ENCODE assay signal across 1 cellular context in the genomic region with DNA sequence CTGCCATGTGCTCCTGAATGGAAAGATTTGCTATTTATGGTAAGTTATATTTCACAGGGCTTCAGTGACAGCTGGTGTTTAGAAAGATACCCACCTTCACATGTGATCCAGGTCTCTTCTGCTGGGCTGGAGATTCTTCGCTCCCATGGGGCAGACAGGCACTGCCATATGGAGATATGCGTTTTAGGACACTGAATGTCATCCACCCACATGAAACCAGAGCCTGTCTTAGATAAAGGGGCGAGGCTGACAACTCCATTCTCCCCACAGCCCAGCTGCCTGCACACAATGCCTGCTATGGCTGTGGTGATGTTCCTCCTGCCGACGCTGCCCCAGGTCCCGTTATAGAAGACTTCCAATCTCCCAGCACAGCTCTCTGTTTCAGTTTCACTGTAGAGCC.
TF ChIP-seq lines count a peak whose summit lies in the region.

No MANE protein-coding gene starts in this region.

TF ChIP-seq in K562, 482 proteins besides CTCF, POLR2A, EP300 and RAD21 (continued from another document):
- no peak for TF ChIP-seq HMG20A (CRISPR knock-in tag; conservative IDR thresholded peaks at IDR 0.05)
- no peak for TF ChIP-seq HDAC3 (IDR thresholded peaks at IDR 0.05; ENCODE audit: borderline replicate concordance, partially characterized antibody)
- no peak for TF ChIP-seq EZH2 (IDR thresholded peaks at IDR 0.05; ENCODE audit: borderline replicate concordance, low read depth, low read length)
- TF ChIP-seq, protein P1, sequence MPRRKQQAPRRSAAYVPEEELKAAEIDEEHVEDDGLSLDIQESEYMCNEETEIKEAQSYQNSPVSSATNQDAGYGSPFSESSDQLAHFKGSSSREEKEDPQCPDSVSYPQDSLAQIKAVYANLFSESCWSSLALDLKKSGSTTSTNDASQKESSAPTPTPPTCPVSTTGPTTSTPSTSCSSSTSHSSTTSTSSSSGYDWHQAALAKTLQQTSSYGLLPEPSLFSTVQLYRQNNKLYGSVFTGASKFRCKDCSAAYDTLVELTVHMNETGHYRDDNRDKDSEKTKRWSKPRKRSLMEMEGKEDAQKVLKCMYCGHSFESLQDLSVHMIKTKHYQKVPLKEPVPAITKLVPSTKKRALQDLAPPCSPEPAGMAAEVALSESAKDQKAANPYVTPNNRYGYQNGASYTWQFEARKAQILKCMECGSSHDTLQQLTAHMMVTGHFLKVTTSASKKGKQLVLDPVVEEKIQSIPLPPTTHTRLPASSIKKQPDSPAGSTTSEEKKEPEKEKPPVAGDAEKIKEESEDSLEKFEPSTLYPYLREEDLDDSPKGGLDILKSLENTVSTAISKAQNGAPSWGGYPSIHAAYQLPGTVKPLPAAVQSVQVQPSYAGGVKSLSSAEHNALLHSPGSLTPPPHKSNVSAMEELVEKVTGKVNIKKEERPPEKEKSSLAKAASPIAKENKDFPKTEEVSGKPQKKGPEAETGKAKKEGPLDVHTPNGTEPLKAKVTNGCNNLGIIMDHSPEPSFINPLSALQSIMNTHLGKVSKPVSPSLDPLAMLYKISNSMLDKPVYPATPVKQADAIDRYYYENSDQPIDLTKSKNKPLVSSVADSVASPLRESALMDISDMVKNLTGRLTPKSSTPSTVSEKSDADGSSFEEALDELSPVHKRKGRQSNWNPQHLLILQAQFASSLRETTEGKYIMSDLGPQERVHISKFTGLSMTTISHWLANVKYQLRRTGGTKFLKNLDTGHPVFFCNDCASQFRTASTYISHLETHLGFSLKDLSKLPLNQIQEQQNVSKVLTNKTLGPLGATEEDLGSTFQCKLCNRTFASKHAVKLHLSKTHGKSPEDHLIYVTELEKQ (CRISPR knock-in tag; IDR thresholded peaks at IDR 0.05): no peak
- TF ChIP-seq HNRNPK (IDR thresholded peaks at IDR 0.05; ENCODE audit: low read depth, low read length, poor library complexity, severe bottlenecking): no peak
- peak; percentile 91 for TF ChIP-seq CBFA2T3 (IDR thresholded peaks at IDR 0.05)
- TF ChIP-seq TOE1 (IDR thresholded peaks at IDR 0.05; ENCODE audit: borderline replicate concordance): no peak
- no peak for TF ChIP-seq TOE1 (CRISPR knock-in tag; IDR thresholded peaks at IDR 0.05; ENCODE audit: borderline replicate concordance, low read depth)
- TF ChIP-seq, protein P2, sequence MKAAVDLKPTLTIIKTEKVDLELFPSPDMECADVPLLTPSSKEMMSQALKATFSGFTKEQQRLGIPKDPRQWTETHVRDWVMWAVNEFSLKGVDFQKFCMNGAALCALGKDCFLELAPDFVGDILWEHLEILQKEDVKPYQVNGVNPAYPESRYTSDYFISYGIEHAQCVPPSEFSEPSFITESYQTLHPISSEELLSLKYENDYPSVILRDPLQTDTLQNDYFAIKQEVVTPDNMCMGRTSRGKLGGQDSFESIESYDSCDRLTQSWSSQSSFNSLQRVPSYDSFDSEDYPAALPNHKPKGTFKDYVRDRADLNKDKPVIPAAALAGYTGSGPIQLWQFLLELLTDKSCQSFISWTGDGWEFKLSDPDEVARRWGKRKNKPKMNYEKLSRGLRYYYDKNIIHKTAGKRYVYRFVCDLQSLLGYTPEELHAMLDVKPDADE (conservative IDR thresholded peaks at IDR 0.05; ENCODE audit: control insufficient read depth, low read depth, low read length): no peak
- no peak for TF ChIP-seq ZNF347 (CRISPR knock-in tag; IDR thresholded peaks at IDR 0.05; ENCODE audit: low read depth)
- peak; percentile 41; the same call in 1 of the 2 replicates for TF ChIP-seq POLR2AphosphoS5 (IDR thresholded peaks at IDR 0.05; ENCODE audit: control insufficient read depth, insufficient read depth, low read depth, low read length)
- TF ChIP-seq CXXC5 (CRISPR knock-in tag; IDR thresholded peaks at IDR 0.05): no peak
- TF ChIP-seq MED1 (CRISPR knock-in tag; IDR thresholded peaks at IDR 0.05; ENCODE audit: borderline replicate concordance): no peak
- no peak for TF ChIP-seq ZNF76 (CRISPR knock-in tag; IDR thresholded peaks at IDR 0.05; ENCODE audit: borderline replicate concordance)
- no peak for TF ChIP-seq MAFK (IDR thresholded peaks at IDR 0.05; ENCODE audit: low read length)
- TF ChIP-seq LARP7 (IDR thresholded peaks at IDR 0.05): no peak
- TF ChIP-seq ZNF217 (CRISPR knock-in tag; IDR thresholded peaks at IDR 0.05): no peak
- TF ChIP-seq ZNF395 (CRISPR knock-in tag; IDR thresholded peaks at IDR 0.05): no peak
- no peak for TF ChIP-seq YBX1 (IDR thresholded peaks at IDR 0.05)
- TF ChIP-seq ZKSCAN3 (CRISPR knock-in tag; IDR thresholded peaks at IDR 0.05): no peak
- TF ChIP-seq NCOR1 (IDR thresholded peaks at IDR 0.05): peak; percentile 77
- TF ChIP-seq ZBTB43 (CRISPR knock-in tag; IDR thresholded peaks at IDR 0.05): no peak
- TF ChIP-seq ZNF75A (CRISPR knock-in tag; IDR thresholded peaks at IDR 0.05): no peak
- no peak for TF ChIP-seq POU5F1 (IDR thresholded peaks at IDR 0.05; ENCODE audit: borderline replicate concordance, low read depth, low read length, partially characterized antibody)
- no peak for TF ChIP-seq ETV5 (CRISPR knock-in tag; IDR thresholded peaks at IDR 0.05; ENCODE audit: low read depth)
- TF ChIP-seq MBD1 (CRISPR knock-in tag; IDR thresholded peaks at IDR 0.05): no peak
- no peak for TF ChIP-seq SRSF3 (IDR thresholded peaks at IDR 0.05; ENCODE audit: insufficient read depth, low read length)
- no peak for TF ChIP-seq LEF1 (IDR thresholded peaks at IDR 0.05)
- no peak for TF ChIP-seq ZNF766 (CRISPR knock-in tag; conservative IDR thresholded peaks at IDR 0.05)
TF ChIP-seq in K562: peak in this region for 23.
